In genomic region chr15:91168457-91168856, GRCh38 we compare ENCODE assay signal across 7 cellular contexts.
"Had no signal": no experiment of that assay in that cellular context is flagged by ENCODE, and none has a peak within 500 bp of the region (broad histone marks: within the 10 kb centered on the region; RNA-seq: fewer than 3 reads in every experiment).

No MANE protein-coding gene starts in this region.

- H3K27ac ChIP-seq: GM23248, HL-60 had no signal

- H3K4me3 Mint-ChIP-seq: HFFc6 had no signal

- H3K4me1 ChIP-seq: HAP-1 had no signal

- H2AFZ ChIP-seq: GM23248 had no signal

- H3K36me3 ChIP-seq: HAP-1 had no signal

- H3K4me3 ChIP-seq: GM23248, HAP-1 had no signal

- H3K27ac Mint-ChIP-seq: HFFc6, IgD-negative memory B cell had no signal

- H3K9ac ChIP-seq: GM23248 had no signal

- DNase-seq: GM23248, GOT3, H7, HFFc6 had no signal

- H3K4me1 Mint-ChIP-seq: IgD-negative memory B cell had no signal
